Comparison of ENCODE assay signal across 14 cellular contexts in the genomic region with DNA sequence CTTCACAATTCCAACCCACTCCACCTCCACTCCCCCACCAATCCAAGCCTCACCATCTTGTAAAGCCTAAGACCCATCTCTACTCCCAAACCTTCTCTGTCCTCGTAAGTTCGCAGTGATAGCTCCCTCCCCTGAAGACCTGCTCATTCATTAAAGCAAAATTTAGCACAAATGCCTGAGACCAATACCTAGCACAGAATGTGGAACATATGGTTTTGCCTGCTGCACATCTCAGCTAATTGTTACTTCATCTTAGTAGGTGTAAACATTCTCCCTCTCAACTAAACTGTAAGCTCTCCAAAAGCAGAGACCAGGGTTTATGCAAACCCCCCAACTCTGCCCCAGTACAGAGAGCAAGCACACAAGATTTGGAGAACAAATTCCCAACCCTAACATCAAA. TPM values are rescaled to one million over a fixed set of nuclear protein-coding genes. Genes with fewer than 3 reads are reported as not detected.
DNase-seq lines count a peak whose midpoint lies in the region; ATAC-seq and TF ChIP-seq lines count a peak whose summit lies in the region.
"Had no signal": no experiment of that assay in that cellular context is flagged by ENCODE, and none has a peak within 500 bp of the region (broad histone marks: within the 10 kb centered on the region; RNA-seq: fewer than 3 reads in every experiment).

No MANE protein-coding gene starts in this region.

- no peaks in the 10 kb centered on the region for H3K79me2 ChIP-seq in PC-3 (ENCODE audit: low read length)

- no peaks in the 10 kb centered on the region for H3K9me2 ChIP-seq in PC-3 (replicated peaks; ENCODE audit: low read length)

- H2AFZ ChIP-seq in PC-3 (ENCODE audit: low read length), result no peak overlapping the region

- no peaks in the 10 kb centered on the region for H3K4me1 ChIP-seq in esophagus muscularis mucosa
- H3K4me1 ChIP-seq in PC-3 (ENCODE audit: insufficient read depth, low read length), result no peaks in the 10 kb centered on the region
- no peaks in the 10 kb centered on the region for H3K4me1 ChIP-seq in upper lobe of left lung

- H3K4me3 ChIP-seq in esophagus muscularis mucosa (no peak overlapping the region), PC-3 (ENCODE audit: low read length) (no peak overlapping the region), upper lobe of left lung (no peak overlapping the region)
- H3K4me3 ChIP-seq: BLaER1 had no signal

- H3K27ac ChIP-seq in esophagus muscularis mucosa (replicated peaks in 1 of 4) (no peak overlapping the region), PC-3 (ENCODE audit: low read length) (no peak overlapping the region), upper lobe of left lung (no peak overlapping the region)
- H3K27ac ChIP-seq: BLaER1 had no signal

- CTCF ChIA-PET in PC-3 (lab: Charles Lee), result no interaction called here

- H3K36me3 ChIP-seq in esophagus muscularis mucosa (no peaks in the 10 kb centered on the region), PC-3 (ENCODE audit: low read depth, low read length) (no peaks in the 10 kb centered on the region), upper lobe of left lung (no peaks in the 10 kb centered on the region)
- H3K36me3 ChIP-seq: BLaER1 had no signal

- peaks cover 0 to 7% (median 4%) of the 10 kb centered on the region in 4 donors for H3K9me3 ChIP-seq in esophagus muscularis mucosa
- no peaks in the 10 kb centered on the region for H3K9me3 ChIP-seq in PC-3 (ENCODE audit: low read length)
- no peaks in the 10 kb centered on the region for H3K9me3 ChIP-seq in upper lobe of left lung
- H3K9me3 ChIP-seq: BLaER1 had no signal

- no peaks in the 10 kb centered on the region for H3K27me3 ChIP-seq in esophagus muscularis mucosa
- peaks cover 46% of the 10 kb centered on the region for H3K27me3 ChIP-seq in PC-3 (ENCODE audit: low read length)
- no peaks in the 10 kb centered on the region for H3K27me3 ChIP-seq in upper lobe of left lung
- H3K27me3 ChIP-seq: BLaER1 had no signal

- intact Hi-C loops in esophagus muscularis mucosa (cut with DNase I) (no loop called here), PC-3 (cut with micrococcal nuclease) (no loop called here)

- DNase-seq in DMS 273 treated with DMSO at 0.1 percent for 48 hours (lab: John Stamatoyannopoulos, UW), result peak; percentile 73
- DNase-seq in NCI-H1694 treated with DMSO at 0.1 percent for 48 hours (lab: John Stamatoyannopoulos, UW), result peak; percentile 55
- DNase-seq in NCI-H524 treated with DMSO at 0.1 percent for 48 hours (lab: John Stamatoyannopoulos, UW), result peak; percentile 37
- DNase-seq in esophagus muscularis mucosa (ENCODE audit: extremely low spot score), result no peak
- DNase-seq in NCI-H82 treated with DMSO at 0.1 percent for 48 hours (lab: John Stamatoyannopoulos, UW; ENCODE audit: unreplicated experiment), result no peak
- no peak for DNase-seq in PC-3
- DNase-seq in upper lobe of left lung, result no peak
- DNase-seq: 8988T; Calu3; CD4-positive, alpha-beta memory T cell; GDM1; H9; IMR-90 had no signal

- H4K20me1 ChIP-seq in PC-3 (ENCODE audit: low read length), result no peaks in the 10 kb centered on the region
- H4K20me1 ChIP-seq: BLaER1 had no signal

- no TSS peak for BruUV-seq in PC-3 (replicated peaks; lab: Mats Ljungman, UMichigan)

- no peak overlapping the region for H3K4me2 ChIP-seq in PC-3 (ENCODE audit: low read length)
- H3K4me2 ChIP-seq: BLaER1 had no signal

- no peaks in the 10 kb centered on the region for H3F3A ChIP-seq in PC-3 (ENCODE audit: low read length, unreplicated experiment)

- 88% methylated on average over 2 of the region's 2 CpGs for WGBS in esophagus muscularis mucosa
- 86 to 92% methylated on average over 2 of the region's 2 CpGs for WGBS in upper lobe of left lung, 2 donors

- TF ChIP-seq CTCF in esophagus muscularis mucosa (IDR thresholded peaks at IDR 0.05), result no peak
- no peak for TF ChIP-seq CTCF in PC-3 (conservative IDR thresholded peaks at IDR 0.05; ENCODE audit: low read depth, low read length)
- TF ChIP-seq CTCF in upper lobe of left lung (IDR thresholded peaks at IDR 0.05), result no peak

- no peak for ATAC-seq in PC-3
- ATAC-seq in upper lobe of left lung (ENCODE audit: low FRiP score in 2 of 2), result no peak

- POLR2A ChIA-PET in PC-3 (lab: Charles Lee; ENCODE audit: unreplicated experiment), result no interaction called here

- TF ChIP-seq EP300 in esophagus muscularis mucosa (IDR thresholded peaks at IDR 0.05) (no peak), upper lobe of left lung (IDR thresholded peaks at IDR 0.05) (no peak)

- no peak for TF ChIP-seq POLR2A in esophagus muscularis mucosa (IDR thresholded peaks at IDR 0.05; ENCODE audit: low read depth)
- TF ChIP-seq POLR2A in upper lobe of left lung (IDR thresholded peaks at IDR 0.05), result no peak

- H3K9ac ChIP-seq in PC-3 (ENCODE audit: low read length), result no peak overlapping the region
- H3K9ac ChIP-seq: BLaER1 had no signal

RNA-seq across cellular contexts. Expression of gene DCLK3, which starts 20.5 kb away (rescaled TPM):
- total RNA-seq in esophagus muscularis mucosa, result under 1 TPM; under 0.01 to 0.33 (median 0.21) TPM
- not detected in 2 replicates for total RNA-seq in PC-3 (2014; rRNA removed)
- total RNA-seq in upper lobe of left lung, result under 1 TPM in 2 of 6 donors, not detected in 4; 0.03 to 0.40 TPM
- total RNA-seq: Calu3; CD4-positive, alpha-beta memory T cell; IMR-90 had no signal

Comparison
In these comparisons a context has a peak if more than half of its experiments do, and no peak if none do; other contexts are left out.
1. DNase-seq: peak in DMS 273 treated with DMSO at 0.1 percent for 48 hours (single experiment), NCI-H1694 treated with DMSO at 0.1 percent for 48 hours (single experiment) and NCI-H524 treated with DMSO at 0.1 percent for 48 hours (single experiment); none in esophagus muscularis mucosa (single experiment), NCI-H82 treated with DMSO at 0.1 percent for 48 hours (single experiment), PC-3 (single experiment) and upper lobe of left lung (0 of 2).